Comparison of ENCODE assay signal across 9 cellular contexts in the genomic region with DNA sequence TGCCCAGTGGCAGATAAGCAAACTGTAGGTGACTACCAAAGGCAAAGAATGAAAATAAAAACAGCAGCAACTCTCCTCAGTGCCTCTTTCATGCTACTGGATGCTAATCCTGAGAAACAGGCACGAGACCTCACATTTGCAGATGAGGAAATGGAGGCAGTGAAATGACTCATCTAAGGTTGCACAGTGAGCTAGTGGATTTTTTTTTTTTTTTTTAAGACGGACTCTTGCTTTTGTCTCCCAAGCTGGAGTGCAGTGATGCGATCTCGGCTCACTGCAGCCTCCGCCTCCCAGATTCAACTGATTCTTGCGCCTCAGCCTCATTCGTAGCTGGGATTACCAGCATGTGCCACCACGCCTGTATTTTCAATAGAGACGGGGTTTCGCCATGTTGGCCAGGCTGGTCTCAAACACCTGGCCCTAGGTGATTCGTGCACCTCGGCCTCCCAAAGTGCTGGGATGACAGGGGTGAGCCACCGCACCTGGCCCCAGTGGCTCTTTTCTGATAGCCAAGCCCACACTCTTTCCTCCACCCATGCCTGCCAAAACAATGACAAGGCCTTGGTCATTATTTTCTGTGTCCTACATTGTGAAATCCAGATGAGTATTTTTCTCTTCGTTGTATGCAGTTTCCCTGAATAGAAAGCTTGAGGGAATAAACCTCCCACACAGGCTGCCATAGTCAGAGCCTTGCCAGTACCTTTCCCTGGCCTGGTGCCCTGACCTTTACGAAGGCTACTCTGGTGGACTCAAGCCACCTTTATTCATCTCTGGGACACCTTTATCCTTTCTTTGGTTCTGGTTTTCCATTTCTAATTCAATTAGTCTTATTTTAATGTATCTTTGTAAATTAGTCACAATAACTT. TPM values are rescaled to one million over a fixed set of nuclear protein-coding genes. Genes with fewer than 3 reads are reported as not detected.
A peak's percentile ranks its signal among the peaks of the same experiment; 100 is the strongest.
DNase-seq lines count a peak whose midpoint lies in the region; ATAC-seq, FAIRE-seq and TF ChIP-seq lines count a peak whose summit lies in the region.
"Had no signal": no experiment of that assay in that cellular context is flagged by ENCODE, and none has a peak within 500 bp of the region (broad histone marks: within the 10 kb centered on the region; RNA-seq: fewer than 3 reads in every experiment).

No MANE protein-coding gene starts in this region.

- no peaks in the 10 kb centered on the region for H3K36me3 ChIP-seq in thyroid gland

- intact Hi-C loops in thyroid gland (cut with DNase I), result no loop called here

- peak; percentile 87 for FAIRE-seq in GM12892 (lab: Jason Lieb, UNC)

- DNase-seq in GM12892 (ENCODE audit: insufficient read length), result peak; percentile 51
- DNase-seq in choroid plexus epithelial cell (ENCODE audit: low read depth), result peak; percentile 51
- no peak for DNase-seq in NCI-H1048 (lab: John Stamatoyannopoulos, UW)
- no peak for DNase-seq in GM03348 (ENCODE audit: low spot score)
- no peak for DNase-seq in hippocampal formation (lab: John Stamatoyannopoulos, UW)
- DNase-seq in thyroid gland, result no peak

- no peak overlapping the region for H3K27ac ChIP-seq in thyroid gland
- H3K27ac ChIP-seq: parathyroid adenoma had no signal

- no peaks in the 10 kb centered on the region for H3K4me1 ChIP-seq in thyroid gland
- H3K4me1 ChIP-seq: parathyroid adenoma had no signal

- no peak overlapping the region for H3K4me3 ChIP-seq in choroid plexus epithelial cell (ENCODE audit: low read depth, low read length)
- no peak overlapping the region for H3K4me3 ChIP-seq in thyroid gland (replicated peaks in 1 of 3)

- no peaks in the 10 kb centered on the region for H3K27me3 ChIP-seq in thyroid gland

- WGBS in thyroid gland, 2 donors, result 90 to 93% methylated on average over 15 of the region's 15 CpGs

- no peaks in the 10 kb centered on the region for H3K9me3 ChIP-seq in thyroid gland

- ATAC-seq in GM19463 (IDR thresholded peaks at IDR 0.05; ENCODE audit: unreplicated experiment), result peak; percentile 76
- ATAC-seq in HG03196 (IDR thresholded peaks at IDR 0.05; ENCODE audit: unreplicated experiment), result peak; percentile 59

- TF ChIP-seq CTCF in choroid plexus epithelial cell (conservative IDR thresholded peaks at IDR 0.05; ENCODE audit: low read depth, low read length) (no peak), thyroid gland (IDR thresholded peaks at IDR 0.05) (no peak)

- no peak; the same call in 1 of the 2 replicates for TF ChIP-seq POLR2A in GM12892 (IDR thresholded peaks at IDR 0.05; ENCODE audit: low read depth, low read length)
- no peak for TF ChIP-seq POLR2A in thyroid gland (IDR thresholded peaks at IDR 0.05)

RNA-seq across cellular contexts. Expression of gene DOCK2, which starts 19.3 kb away (rescaled TPM):
- polyA plus RNA-seq in GM12892 (2012; ENCODE audit: missing spikeins), result 71.2 TPM
- 10 to 100 TPM in 2 of 4 donors, 1 to 10 TPM in 2; 4.3 to 14.1 (median 8.6) TPM for total RNA-seq in thyroid gland

Comparison
In these comparisons a context has a peak if more than half of its experiments do, and no peak if none do; other contexts are left out.
1. DNase-seq: peak in GM12892 (single experiment) and choroid plexus epithelial cell (single experiment); none in NCI-H1048 (single experiment), GM03348 (single experiment), hippocampal formation (0 of 2) and thyroid gland (0 of 2).